10 cellular contexts compared by ENCODE assay signal in the genomic region with DNA sequence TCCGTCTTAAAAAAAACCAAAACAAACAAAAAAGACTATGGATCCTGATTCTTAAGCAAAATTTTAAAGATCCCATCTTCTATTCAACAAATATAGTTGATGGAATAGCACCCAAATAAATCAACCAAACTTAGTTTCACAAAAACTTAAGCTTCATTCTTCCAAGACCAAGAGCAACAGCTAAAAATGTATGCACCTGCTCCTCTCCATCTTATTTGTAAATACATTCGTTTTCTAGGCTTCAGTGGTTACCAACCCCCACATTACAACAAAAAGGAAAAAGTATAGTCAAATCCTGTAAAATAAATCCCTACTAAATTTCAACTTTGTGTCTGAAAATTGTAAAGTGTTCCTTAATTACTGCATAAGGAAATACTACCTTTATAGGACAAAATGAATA. TPM values are rescaled to one million over a fixed set of nuclear protein-coding genes. Genes with fewer than 3 reads are reported as not detected.
A peak's percentile ranks its signal among the peaks of the same experiment; 100 is the strongest.
DNase-seq lines count a peak whose midpoint lies in the region; ATAC-seq and TF ChIP-seq lines count a peak whose summit lies in the region.
"Had no signal": no experiment of that assay in that cellular context is flagged by ENCODE, and none has a peak within 500 bp of the region (broad histone marks: within the 10 kb centered on the region; RNA-seq: fewer than 3 reads in every experiment).

No MANE protein-coding gene starts in this region.

- H3K27me3 Mint-ChIP-seq in stimulated activated naive CD8-positive, alpha-beta T cell treated with anti-CD3 and anti-CD28 coated beads, Interleukin-15, Interleukin-2, amounts not matched to agents 100 ng/mL and 50 ng/mL, for 24 hours = no peaks in the 10 kb centered on the region
- no peaks in the 10 kb centered on the region for H3K27me3 Mint-ChIP-seq in activated CD8-positive, alpha-beta T cell treated with anti-CD3 and anti-CD28 coated beads, Interleukin-2, amount 10 ng/mL, durations not matched to agents 7 days and 5 days (ENCODE audit: low read depth)

- POLR2A ChIA-PET in activated CD8-positive, alpha-beta T cell treated with anti-CD3 and anti-CD28 coated beads, Interleukin-2, amount 10 ng/mL, durations not matched to agents 7 days and 5 days (lab: Charles Lee) = interaction anchor here (0.7 to 8.8 kb wide), 9 partner anchors 8 to 51 kb away, joined by 3 to 157 read pairs (median 4); no protein-coding TSS in a partner anchor

- peaks cover 84% of the 10 kb centered on the region for H3K4me1 Mint-ChIP-seq in stimulated activated naive CD8-positive, alpha-beta T cell treated with anti-CD3 and anti-CD28 coated beads, Interleukin-15, Interleukin-2, amounts not matched to agents 100 ng/mL and 50 ng/mL, for 24 hours (ENCODE audit: low read depth)
- peaks cover 69% of the 10 kb centered on the region for H3K4me1 Mint-ChIP-seq in activated CD8-positive, alpha-beta T cell treated with anti-CD3 and anti-CD28 coated beads, Interleukin-2, amount 10 ng/mL, durations not matched to agents 7 days and 5 days (ENCODE audit: low read depth)

- no peak overlapping the region for H3K9ac ChIP-seq in mucosa of rectum (ENCODE audit: low read depth in 1 of 2, low read length in 2 of 2)

- no peak for ATAC-seq in stimulated activated naive CD8-positive, alpha-beta T cell treated with anti-CD3 and anti-CD28 coated beads, Interleukin-15, Interleukin-2, amounts not matched to agents 100 U/mL and 50 U/mL, for 24 hours
- ATAC-seq in activated CD8-positive, alpha-beta T cell treated with anti-CD3 and anti-CD28 coated beads, Interleukin-2, amount 10 ng/mL, durations not matched to agents 7 days and 5 days = no peak
- no peak for ATAC-seq in HG02870 (IDR thresholded peaks at IDR 0.05; ENCODE audit: unreplicated experiment)

- no peak for DNase-seq in stimulated activated naive CD8-positive, alpha-beta T cell treated with anti-CD3 and anti-CD28 coated beads, Interleukin-15, Interleukin-2, amounts not matched to agents 100 U/mL and 50 U/mL, for 24 hours
- no peak for DNase-seq in activated CD8-positive, alpha-beta T cell treated with anti-CD3 and anti-CD28 coated beads, Interleukin-2, amount 10 ng/mL, durations not matched to agents 7 days and 5 days
- DNase-seq in vagina (ENCODE audit: extremely low spot score in 2 of 2) = no peak
- DNase-seq in activated CD8-positive, alpha-beta memory T cell treated with anti-CD3 and anti-CD28 coated beads, Interleukin-2, amount 50 U/mL, for 48 hours = no peak
- DNase-seq in AG08395 (ENCODE audit: low spot score) = no peak

- peaks cover 59% of the 10 kb centered on the region for H3K36me3 Mint-ChIP-seq in stimulated activated naive CD8-positive, alpha-beta T cell treated with anti-CD3 and anti-CD28 coated beads, Interleukin-15, Interleukin-2, amounts not matched to agents 100 ng/mL and 50 ng/mL, for 24 hours (ENCODE audit: low read depth)
- peaks cover 61% of the 10 kb centered on the region for H3K36me3 Mint-ChIP-seq in activated CD8-positive, alpha-beta T cell treated with anti-CD3 and anti-CD28 coated beads, Interleukin-2, amount 10 ng/mL, durations not matched to agents 7 days and 5 days (ENCODE audit: low read depth)

- CTCF ChIA-PET in activated CD8-positive, alpha-beta T cell treated with anti-CD3 and anti-CD28 coated beads, Interleukin-2, amount 10 ng/mL, durations not matched to agents 7 days and 5 days (lab: Charles Lee) = interaction anchor here (0.9 to 4.9 kb wide), 11 partner anchors 7 to 37 kb away, joined by 3 to 62 read pairs (median 7); no protein-coding TSS in a partner anchor

- peak overlapping the region; percentile 49 to 93 for H3K27ac ChIP-seq in mucosa of rectum (ENCODE audit: low read depth in 2 of 2, low read length in 2 of 2)
- peak overlapping the region; percentile 96 for H3K27ac ChIP-seq in vagina
- H3K27ac ChIP-seq: HL-60 had no signal

- no peaks in the 10 kb centered on the region for H3K9me3 Mint-ChIP-seq in stimulated activated naive CD8-positive, alpha-beta T cell treated with anti-CD3 and anti-CD28 coated beads, Interleukin-15, Interleukin-2, amounts not matched to agents 100 ng/mL and 50 ng/mL, for 24 hours
- H3K9me3 Mint-ChIP-seq in activated CD8-positive, alpha-beta T cell treated with anti-CD3 and anti-CD28 coated beads, Interleukin-2, amount 10 ng/mL, durations not matched to agents 7 days and 5 days (ENCODE audit: insufficient read depth) = no peaks in the 10 kb centered on the region
- H3K9me3 Mint-ChIP-seq: nephron had no signal

- H3K4me1 ChIP-seq in mucosa of rectum (ENCODE audit: control insufficient read depth in 2 of 2, insufficient read depth in 2 of 2, low read length in 2 of 2) (peaks cover 57 to 66% of the 10 kb centered on the region in 2 donors), vagina (peaks cover 84% of the 10 kb centered on the region)

- peak overlapping the region; percentile 95 for H3K27ac Mint-ChIP-seq in stimulated activated naive CD8-positive, alpha-beta T cell treated with anti-CD3 and anti-CD28 coated beads, Interleukin-15, Interleukin-2, amounts not matched to agents 100 ng/mL and 50 ng/mL, for 24 hours
- H3K27ac Mint-ChIP-seq in activated CD8-positive, alpha-beta T cell treated with anti-CD3 and anti-CD28 coated beads, Interleukin-2, amount 10 ng/mL, durations not matched to agents 7 days and 5 days = peak overlapping the region; percentile 93

- TF ChIP-seq POLR2A in vagina (IDR thresholded peaks at IDR 0.05) = no peak

- H3K27me3 ChIP-seq in mucosa of rectum (ENCODE audit: control insufficient read depth in 2 of 2, insufficient read depth in 2 of 2, low read length in 2 of 2) (no peaks in the 10 kb centered on the region), vagina (no peaks in the 10 kb centered on the region)

- TF ChIP-seq CTCF in vagina (IDR thresholded peaks at IDR 0.05) = no peak

- H3K4me3 Mint-ChIP-seq in stimulated activated naive CD8-positive, alpha-beta T cell treated with anti-CD3 and anti-CD28 coated beads, Interleukin-15, Interleukin-2, amounts not matched to agents 100 ng/mL and 50 ng/mL, for 24 hours = peak overlapping the region; percentile 95
- peak overlapping the region; percentile 86 for H3K4me3 Mint-ChIP-seq in activated CD8-positive, alpha-beta T cell treated with anti-CD3 and anti-CD28 coated beads, Interleukin-2, amount 10 ng/mL, durations not matched to agents 7 days and 5 days

- no peaks in the 10 kb centered on the region for H3K9me3 ChIP-seq in mucosa of rectum (ENCODE audit: control insufficient read depth in 2 of 2, low read length in 2 of 2)
- H3K9me3 ChIP-seq in vagina = no peaks in the 10 kb centered on the region

- intact Hi-C loops in vagina (cut with DNase I) = no loop called here

- H3K4me3 ChIP-seq in mucosa of rectum (ENCODE audit: low read length in 2 of 2) (peak overlapping the region; percentile 17 to 91), vagina (peak overlapping the region in 1 of 2 donors; percentile 22)

- H3K36me3 ChIP-seq in mucosa of rectum (ENCODE audit: control insufficient read depth in 2 of 2, insufficient read depth in 2 of 2, low read length in 2 of 2) (no peaks in the 10 kb centered on the region), vagina (no peaks in the 10 kb centered on the region)

RNA-seq across cellular contexts. Expression of a gene that starts 3.9 kb away (rescaled TPM):
- 100 to 1,000 TPM; 409 to 419 TPM for total RNA-seq in activated CD8-positive, alpha-beta T cell treated with anti-CD3 and anti-CD28 coated beads, Interleukin-2, amount 10 ng/mL, durations not matched to agents 7 days and 5 days
- total RNA-seq in vagina = 112 TPM
